Comparison of ENCODE assay signal across 20 cellular contexts in the genomic region with DNA sequence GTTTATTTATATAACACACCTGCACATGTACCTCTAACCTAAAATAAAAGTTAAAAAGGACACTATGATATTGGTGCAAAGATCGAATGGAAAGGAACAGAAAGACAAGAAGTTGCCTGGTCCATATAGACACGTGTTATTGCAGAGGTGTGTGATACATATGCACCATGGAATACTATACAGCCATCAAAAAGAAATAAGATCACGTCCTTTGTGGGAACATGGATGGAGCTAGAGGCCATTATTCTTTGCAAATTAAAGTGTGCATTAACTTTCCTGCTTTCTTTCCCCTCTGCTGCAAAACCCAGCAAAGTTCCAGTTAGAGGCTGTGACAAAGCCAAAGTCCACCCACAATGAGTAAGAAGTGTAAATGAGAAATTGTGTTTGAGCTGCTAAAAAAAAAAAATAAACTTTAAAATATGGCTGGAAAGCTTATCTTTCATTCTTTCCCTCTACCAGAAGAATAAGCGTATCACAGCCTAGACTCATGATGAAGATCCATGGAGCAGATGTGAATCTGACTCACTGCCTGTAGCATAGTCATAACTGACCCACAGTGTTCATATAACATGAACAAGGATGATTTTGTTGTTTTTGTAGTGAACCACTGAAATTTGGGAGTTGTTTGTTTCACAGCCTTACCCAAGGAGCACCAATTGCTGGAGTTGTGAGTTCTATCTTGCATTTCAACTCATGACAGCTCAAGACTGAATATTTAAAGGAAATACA. TPM values are rescaled to one million over a fixed set of nuclear protein-coding genes. Genes with fewer than 3 reads are reported as not detected.
DNase-seq lines count a peak whose midpoint lies in the region; ATAC-seq, FAIRE-seq and TF ChIP-seq lines count a peak whose summit lies in the region.
"Had no signal": no experiment of that assay in that cellular context is flagged by ENCODE, and none has a peak within 500 bp of the region (broad histone marks: within the 10 kb centered on the region; RNA-seq: fewer than 3 reads in every experiment).

No MANE protein-coding gene starts in this region.

- H3K9me1 ChIP-seq in K562 (ENCODE audit: control insufficient read depth, insufficient read depth, low read length): no peaks in the 10 kb centered on the region

- peaks cover 28% of the 10 kb centered on the region for H3K4me1 Mint-ChIP-seq in Calu3 (ENCODE audit: low read depth, unreplicated experiment)
- no peaks in the 10 kb centered on the region for H3K4me1 Mint-ChIP-seq in endodermal cell
- H3K4me1 Mint-ChIP-seq: H9 had no signal

- H3K9me3 Mint-ChIP-seq in Calu3 (ENCODE audit: low read depth, unreplicated experiment): peaks cover 4% of the 10 kb centered on the region
- H3K9me3 Mint-ChIP-seq in endodermal cell: peaks cover 3% of the 10 kb centered on the region
- H3K9me3 Mint-ChIP-seq: CD4-positive, alpha-beta T cell had no signal

- H3K27me3 Mint-ChIP-seq in Calu3 (ENCODE audit: unreplicated experiment): peaks cover 55% of the 10 kb centered on the region
- peaks cover 2% of the 10 kb centered on the region for H3K27me3 Mint-ChIP-seq in endodermal cell (ENCODE audit: insufficient read depth)

- WGBS in K562 (ENCODE audit: insufficient coverage, low coverage, missing lambda C conversion rate): 4% methylated on average over 4 of the region's 4 CpGs
- WGBS in endodermal cell (ENCODE audit: insufficient coverage in 1 of 2, insufficient read length in 1 of 2), 2 experiments: 82% methylated on average over 3 to 4 of the region's 4 CpGs

- H4K20me1 ChIP-seq in K562 (replicated peaks; ENCODE audit: control insufficient read depth, insufficient read depth, low read length): no peaks in the 10 kb centered on the region

- TF ChIP-seq CTCF in Calu3 (IDR thresholded peaks at IDR 0.05; ENCODE audit: unreplicated experiment) (no peak), HL-60 (IDR thresholded peaks at IDR 0.05; ENCODE audit: insufficient read depth, low read length) (no peak), K562 (IDR thresholded peaks at IDR 0.05 in 2 of 3, conservative IDR thresholded peaks at IDR 0.05 in 1 of 3; ENCODE audit: insufficient read depth in 2 of 3, low read depth in 1 of 3, low read length in 3 of 3) (no peak), neutrophil (IDR thresholded peaks at IDR 0.05) (no peak), endodermal cell (conservative IDR thresholded peaks at IDR 0.05) (no peak), Peyer's patch (IDR thresholded peaks at IDR 0.05) (no peak)

- H3K9ac ChIP-seq in K562 (ENCODE audit: insufficient read depth in 1 of 2, low read depth in 2 of 2, low read length in 2 of 2) (no peak overlapping the region), endodermal cell (ENCODE audit: extremely low read depth, low read length, poor library complexity, severe bottlenecking) (no peak overlapping the region)
- H3K9ac ChIP-seq: SK-N-SH had no signal

- no peaks in the 10 kb centered on the region for H3K79me2 ChIP-seq in K562 (ENCODE audit: control insufficient read depth, insufficient read depth, low read length)

- H3K36me3 ChIP-seq in K562 (ENCODE audit: control insufficient read depth, insufficient read depth, low read length) (no peaks in the 10 kb centered on the region), neutrophil (no peaks in the 10 kb centered on the region), endodermal cell (ENCODE audit: control insufficient read depth, insufficient read depth, low read length) (no peaks in the 10 kb centered on the region), Peyer's patch (no peaks in the 10 kb centered on the region)

- TF ChIP-seq RAD21 in K562 (CRISPR knock-in tag; conservative IDR thresholded peaks at IDR 0.05 in 1 of 2, IDR thresholded peaks at IDR 0.05 in 1 of 2): no peak

- CTCF ChIA-PET in Calu3 (lab: Charles Lee) (interaction anchor here (1.8 to 2.7 kb wide), 2 partner anchors 99 to 305 kb away, joined by 8 to 23 read pairs; a partner anchor contains a TSS), K562 (lab: Yijun Ruan, JAX; ENCODE audit: low intra/inter-chr PET ratio) (interaction anchor here (5.0 kb wide), 1 partner anchor 304 kb away, joined by 30 read pairs; no protein-coding TSS in a partner anchor)

- POLR2A ChIA-PET in K562 (lab: Yijun Ruan, JAX): interaction anchor here (1.0 kb wide), 1 partner anchor 15 kb away, joined by 3 read pairs; no protein-coding TSS in a partner anchor

- H3K9me3 ChIP-seq in K562 (replicated peaks; ENCODE audit: control insufficient read depth, insufficient read depth, low read depth, low read length) (no peaks in the 10 kb centered on the region), neutrophil (no peaks in the 10 kb centered on the region), endodermal cell (ENCODE audit: control insufficient read depth, low read length) (peaks cover 6% of the 10 kb centered on the region), Peyer's patch (no peaks in the 10 kb centered on the region)
- H3K9me3 ChIP-seq: SK-N-SH had no signal

- H3K27ac Mint-ChIP-seq in Calu3 (ENCODE audit: unreplicated experiment) (no peak overlapping the region), endodermal cell (no peak overlapping the region)
- H3K27ac Mint-ChIP-seq: CD4-positive, alpha-beta T cell; H9 had no signal

- no peaks in the 10 kb centered on the region for H3K27me3 ChIP-seq in HL-60 (ENCODE audit: insufficient read depth, poor library complexity, severe bottlenecking)
- peaks cover 12 to 15% of the 10 kb centered on the region in 2 experiments; a peak in 3 of 5 replicates for H3K27me3 ChIP-seq in K562 (ENCODE audit: control insufficient read depth in 2 of 2, insufficient read depth in 2 of 2, low read length in 2 of 2)
- peaks cover 25% of the 10 kb centered on the region for H3K27me3 ChIP-seq in neutrophil
- peaks cover 6% of the 10 kb centered on the region for H3K27me3 ChIP-seq in endodermal cell (ENCODE audit: control insufficient read depth, insufficient read depth, low read length, poor library complexity, severe bottlenecking)
- H3K27me3 ChIP-seq in Peyer's patch: no peaks in the 10 kb centered on the region

- no TSS peak for BruUV-seq in Calu3 (replicated peaks; lab: Mats Ljungman, UMichigan)
- BruUV-seq in K562 (replicated peaks; lab: Mats Ljungman, UMichigan): no TSS peak

- FAIRE-seq in K562 (lab: Jason Lieb, UNC): no peak
- FAIRE-seq: A549 had no signal

- peak overlapping the region; percentile 15 for H3K4me3 Mint-ChIP-seq in Calu3 (ENCODE audit: low read depth, unreplicated experiment)
- H3K4me3 Mint-ChIP-seq in endodermal cell: no peak overlapping the region
- H3K4me3 Mint-ChIP-seq: CD4-positive, alpha-beta T cell; H9 had no signal

- TF ChIP-seq POLR2A in K562 (conservative IDR thresholded peaks at IDR 0.05) (no peak), Peyer's patch (IDR thresholded peaks at IDR 0.05) (no peak)

- no peak for TF ChIP-seq EP300 in K562 (IDR thresholded peaks at IDR 0.05; ENCODE audit: low read length)

- no peak overlapping the region for H2AFZ ChIP-seq in K562 (ENCODE audit: low read depth, low read length)

- H3K36me3 Mint-ChIP-seq in Calu3 (ENCODE audit: insufficient read depth, unreplicated experiment) (peaks cover 5% of the 10 kb centered on the region), endodermal cell (ENCODE audit: low read depth) (no peaks in the 10 kb centered on the region)

- DNase-seq in Calu3 (no peak), HL-60 (ENCODE audit: low read depth in 1 of 2, low spot score in 1 of 2) (no peak), K562 (ENCODE audit: extremely low read depth in 1 of 4, low spot score in 3 of 4) (no peak), HK-2 (ENCODE audit: unreplicated experiment) (no peak), endodermal cell (no peak), Peyer's patch (no peak)
- DNase-seq: CD4-positive, alpha-beta T cell; DMS79; H9; NCI-H1417; NCI-H187; NCI-H2107; NCI-H510A; NCI-H748 treated with DMSO at 0.1 percent for 48 hours; NK-92 treated with Interleukin-12 subunit alpha and Interleukin-12 subunit beta, amount 100 ng/mL, for 24 hours; SHP77 treated with DMSO at 0.1 percent for 48 hours; SK-N-SH had no signal

- no peak overlapping the region for H3K4me2 ChIP-seq in K562 (ENCODE audit: insufficient read depth, low read length)

- H3K4me1 ChIP-seq in K562 (replicated peaks in 1 of 2; ENCODE audit: control insufficient read depth in 2 of 2, insufficient read depth in 2 of 2, low read length in 2 of 2) (no peaks in the 10 kb centered on the region), neutrophil (ENCODE audit: control insufficient read depth in 1 of 2, insufficient read depth in 1 of 2, low read depth in 1 of 2, low read length in 1 of 2) (peaks cover 4 to 7% of the 10 kb centered on the region in 2 experiments), endodermal cell (ENCODE audit: control insufficient read depth, insufficient read depth, low read length) (no peaks in the 10 kb centered on the region), Peyer's patch (no peaks in the 10 kb centered on the region)
- H3K4me1 ChIP-seq: A549 had no signal

- peak overlapping the region; percentile 19 for H3K27ac ChIP-seq in HL-60 (replicated peaks)
- H3K27ac ChIP-seq in K562 (ENCODE audit: extremely low read depth, low read depth, low read length): no peak overlapping the region
- peak overlapping the region; percentile 62 for H3K27ac ChIP-seq in neutrophil
- H3K27ac ChIP-seq in endodermal cell (ENCODE audit: low read depth, low read length): no peak overlapping the region
- H3K27ac ChIP-seq in Peyer's patch: no peak overlapping the region
- H3K27ac ChIP-seq: A549 had no signal

- in situ Hi-C loops in K562 (cut with MboI): loop anchor here (5.0 kb wide), 1 partner anchor 305 kb away; no protein-coding TSS in a partner anchor

- ATAC-seq in K562: no peak

- H3K4me3 ChIP-seq in HL-60 (replicated peaks; ENCODE audit: insufficient read depth, low read length) (no peak overlapping the region), K562 (no peak overlapping the region), neutrophil (ENCODE audit: low read depth in 1 of 2, low read length in 1 of 2) (no peak overlapping the region), endodermal cell (ENCODE audit: low read length) (no peak overlapping the region), Peyer's patch (no peak overlapping the region)
- H3K4me3 ChIP-seq: A549 had no signal

- intact Hi-C loops in Calu3 (cut with micrococcal nuclease; ENCODE audit: unreplicated experiment) (loop anchor here (5.0 kb wide), 1 partner anchor 115 kb away; a partner anchor contains a TSS), K562 (cut with micrococcal nuclease) (no loop called here)

RNA-seq across cellular contexts. Expression of a gene that starts 9.6 kb away (rescaled TPM):
- not detected in 2 replicates for total RNA-seq in Calu3 (2022)
- not detected in 2 replicates for total RNA-seq in K562 (2011; cell fraction: chromatin; rRNA removed; ENCODE audit: low replicate concordance)
- total RNA-seq in K562 (2011; cell fraction: nucleolus; rRNA removed): not detected in 2 replicates
- total RNA-seq in K562 (2011; cell fraction: nucleoplasm; rRNA removed): not detected in 2 replicates
- not detected in 2 replicates for total RNA-seq in K562 (2014; rRNA removed)
- not detected in 2 replicates for total RNA-seq in K562 (2014; rRNA removed; fragmentation: Illumina TruSeq; extraction: Trizol)
- not detected in 2 replicates for total RNA-seq in K562 (2015; rRNA removed; fragmentation: Illumina TruSeq; extraction: Trizol)
- total RNA-seq in K562 (2021): not detected in 2 replicates
- polyA plus RNA-seq in K562 (2011; rRNA removed): not detected in 2 replicates
- not detected in 2 replicates for polyA plus RNA-seq in K562 (2011; cell fraction: cytosol; rRNA removed)
- polyA plus RNA-seq in K562 (2011; cell fraction: nucleus; rRNA removed): not detected in 2 replicates
- polyA plus RNA-seq in K562 (2012): not detected in 2 replicates
- polyA plus RNA-seq in K562 (2014; fragmentation: Illumina TruSeq; extraction: Trizol): not detected in 2 replicates
- not detected for polyA plus RNA-seq in K562 (2014; fragmentation: Nextera tagmentation; extraction: Ambion mirVana)
- not detected in 2 replicates for polyA plus RNA-seq in K562 (2014; rRNA removed)
- polyA minus RNA-seq in K562 (2011; rRNA and poly(A)+ RNA removed): not detected in 2 replicates
- not detected in 2 replicates for polyA minus RNA-seq in K562 (2011; cell fraction: cytosol; rRNA and poly(A)+ RNA removed)
- polyA minus RNA-seq in K562 (2011; cell fraction: nucleus; rRNA and poly(A)+ RNA removed): not detected in 2 replicates
- not detected for total RNA-seq in endodermal cell
- not detected for polyA plus RNA-seq in endodermal cell (2013, experiment 1 of 2)
- not detected for polyA plus RNA-seq in endodermal cell (2013, experiment 2 of 2)
- not detected for total RNA-seq in Peyer's patch
- total RNA-seq: CD4-positive, alpha-beta T cell; H9 had no signal
- polyA plus RNA-seq: A549, BJ, SK-N-SH had no signal

RNA-seq across cellular contexts. Expression of a gene that starts 42.9 kb away (rescaled TPM):
- total RNA-seq in Calu3 (2022): not detected in 2 replicates
- total RNA-seq in K562 (2011; cell fraction: chromatin; rRNA removed; ENCODE audit: low replicate concordance): not detected in 2 replicates
- not detected in 2 replicates for total RNA-seq in K562 (2011; cell fraction: nucleolus; rRNA removed)
- not detected in 2 replicates for total RNA-seq in K562 (2011; cell fraction: nucleoplasm; rRNA removed)
- not detected in 2 replicates for total RNA-seq in K562 (2014; rRNA removed)
- total RNA-seq in K562 (2014; rRNA removed; fragmentation: Illumina TruSeq; extraction: Trizol): not detected in 2 replicates
- not detected in 2 replicates for total RNA-seq in K562 (2015; rRNA removed; fragmentation: Illumina TruSeq; extraction: Trizol)
- not detected in 2 replicates for total RNA-seq in K562 (2021)
- not detected in 2 replicates for polyA plus RNA-seq in K562 (2011; rRNA removed)
- not detected in 2 replicates for polyA plus RNA-seq in K562 (2011; cell fraction: cytosol; rRNA removed)
- polyA plus RNA-seq in K562 (2011; cell fraction: nucleus; rRNA removed): not detected in 2 replicates
- not detected in 2 replicates for polyA plus RNA-seq in K562 (2012)
- polyA plus RNA-seq in K562 (2014; fragmentation: Illumina TruSeq; extraction: Trizol): not detected in 2 replicates
- polyA plus RNA-seq in K562 (2014; fragmentation: Nextera tagmentation; extraction: Ambion mirVana): not detected
- not detected in 2 replicates for polyA plus RNA-seq in K562 (2014; rRNA removed)
- not detected in 2 replicates for polyA minus RNA-seq in K562 (2011; rRNA and poly(A)+ RNA removed)
- polyA minus RNA-seq in K562 (2011; cell fraction: cytosol; rRNA and poly(A)+ RNA removed): not detected in 2 replicates
- not detected in 2 replicates for polyA minus RNA-seq in K562 (2011; cell fraction: nucleus; rRNA and poly(A)+ RNA removed)
- not detected for total RNA-seq in endodermal cell
- polyA plus RNA-seq in endodermal cell (2013, experiment 1 of 2): not detected
- polyA plus RNA-seq in endodermal cell (2013, experiment 2 of 2): not detected
- total RNA-seq in Peyer's patch: not detected
- total RNA-seq: CD4-positive, alpha-beta T cell; H9 had no signal
- polyA plus RNA-seq: A549, BJ, SK-N-SH had no signal

RNA-seq across cellular contexts. Expression of a gene that starts 52.9 kb away (rescaled TPM):
- total RNA-seq in Calu3 (2022): not detected in 2 replicates
- total RNA-seq in K562 (2011; cell fraction: chromatin; rRNA removed; ENCODE audit: low replicate concordance): not detected in 2 replicates
- total RNA-seq in K562 (2011; cell fraction: nucleolus; rRNA removed): not detected in 2 replicates
- total RNA-seq in K562 (2011; cell fraction: nucleoplasm; rRNA removed): not detected in 2 replicates
- not detected in 2 replicates for total RNA-seq in K562 (2014; rRNA removed)
- total RNA-seq in K562 (2014; rRNA removed; fragmentation: Illumina TruSeq; extraction: Trizol): not detected in 2 replicates
- not detected in 2 replicates for total RNA-seq in K562 (2015; rRNA removed; fragmentation: Illumina TruSeq; extraction: Trizol)
- total RNA-seq in K562 (2021): not detected in 2 replicates
- not detected in 2 replicates for polyA plus RNA-seq in K562 (2011; rRNA removed)
- polyA plus RNA-seq in K562 (2011; cell fraction: cytosol; rRNA removed): not detected in 2 replicates
- polyA plus RNA-seq in K562 (2011; cell fraction: nucleus; rRNA removed): not detected in 2 replicates
- not detected in 2 replicates for polyA plus RNA-seq in K562 (2012)
- polyA plus RNA-seq in K562 (2014; fragmentation: Illumina TruSeq; extraction: Trizol): not detected in 2 replicates
- not detected for polyA plus RNA-seq in K562 (2014; fragmentation: Nextera tagmentation; extraction: Ambion mirVana)
- not detected in 2 replicates for polyA plus RNA-seq in K562 (2014; rRNA removed)
- not detected in 2 replicates for polyA minus RNA-seq in K562 (2011; rRNA and poly(A)+ RNA removed)
- not detected in 2 replicates for polyA minus RNA-seq in K562 (2011; cell fraction: cytosol; rRNA and poly(A)+ RNA removed)
- polyA minus RNA-seq in K562 (2011; cell fraction: nucleus; rRNA and poly(A)+ RNA removed): not detected in 2 replicates
- total RNA-seq in endodermal cell: not detected
- polyA plus RNA-seq in endodermal cell (2013, experiment 1 of 2): not detected
- not detected for polyA plus RNA-seq in endodermal cell (2013, experiment 2 of 2)
- not detected for total RNA-seq in Peyer's patch
- total RNA-seq: CD4-positive, alpha-beta T cell; H9 had no signal
- polyA plus RNA-seq: A549, BJ, SK-N-SH had no signal

Comparison
In these comparisons a context has a peak if more than half of its experiments do, and no peak if none do; other contexts are left out.
1. H3K27ac ChIP-seq: peak in HL-60 (single experiment) and neutrophil (single experiment); none in K562 (single experiment), endodermal cell (single experiment) and Peyer's patch (0 of 4).